ENCODE assay signal across 7 cellular contexts in the genomic region with DNA sequence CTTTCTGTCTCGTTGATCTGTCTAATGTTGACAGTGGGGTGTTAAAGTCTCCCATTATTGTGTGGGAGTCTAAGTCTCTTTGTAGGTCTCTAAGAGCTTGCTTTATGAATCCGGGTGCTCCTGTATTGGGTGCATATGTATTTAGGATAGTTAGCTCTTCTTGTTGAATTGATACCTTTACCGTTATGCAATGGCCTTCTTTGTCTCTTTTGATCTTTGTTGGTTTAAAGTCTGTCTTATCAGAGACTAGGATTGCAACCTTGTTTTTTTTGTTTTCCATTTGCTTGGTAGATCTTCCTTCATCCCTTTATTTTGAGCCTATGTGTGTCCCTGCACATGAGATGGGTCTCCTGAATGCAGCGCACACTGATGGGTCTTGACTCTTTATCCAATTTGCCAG. TPM values are rescaled to one million over a fixed set of nuclear protein-coding genes. Genes with fewer than 3 reads are reported as not detected.
A peak's percentile ranks its signal among the peaks of the same experiment; 100 is the strongest.
DNase-seq lines count a peak whose midpoint lies in the region; ATAC-seq lines count a peak whose summit lies in the region.
"Not testable (repeated sequence)": the region's sequence is repeated elsewhere in the genome, so short reads cannot be mapped to it uniquely, and the experiment has no call there.

No MANE protein-coding gene starts in this region.

- H3K36me3 Mint-ChIP-seq in T-cell: peaks cover 64% of the 10 kb centered on the region
- H3K36me3 Mint-ChIP-seq in activated CD4-positive, alpha-beta T cell treated with anti-CD3 and anti-CD28 coated beads, Interleukin-2, amount 10 ng/mL, durations not matched to agents 7 days and 5 days (ENCODE audit: low read depth): peaks cover 75% of the 10 kb centered on the region
- H3K36me3 Mint-ChIP-seq in activated T-cell treated with anti-CD3 and anti-CD28 coated beads, Interleukin-2, amount 50 U/mL, for 24 hours (ENCODE audit: low read depth): peaks cover 76% of the 10 kb centered on the region
- peaks cover 56% of the 10 kb centered on the region for H3K36me3 Mint-ChIP-seq in activated naive CD4-positive, alpha-beta T cell treated with anti-CD3 and anti-CD28 coated beads for 36 hours (ENCODE audit: low read depth)
- peaks cover 50% of the 10 kb centered on the region for H3K36me3 Mint-ChIP-seq in activated naive CD8-positive, alpha-beta T cell treated with anti-CD3 and anti-CD28 coated beads, Interleukin-2, amount 50 U/mL, for 24 hours (ENCODE audit: low read depth)
- H3K36me3 Mint-ChIP-seq in naive thymus-derived CD8-positive, alpha-beta T cell: peaks cover 39 to 68% (median 42%) of the 10 kb centered on the region in 3 donors
- H3K36me3 Mint-ChIP-seq in stimulated activated naive CD8-positive, alpha-beta T cell treated with anti-CD3 and anti-CD28 coated beads, Interleukin-15, Interleukin-2, amounts not matched to agents 100 ng/mL and 50 ng/mL, for 24 hours (ENCODE audit: low read depth): peaks cover 56% of the 10 kb centered on the region

- H3K9me3 Mint-ChIP-seq in T-cell: peaks cover 21 to 42% (median 22%) of the 10 kb centered on the region in 3 donors
- peaks cover 59% of the 10 kb centered on the region for H3K9me3 Mint-ChIP-seq in activated CD4-positive, alpha-beta T cell treated with anti-CD3 and anti-CD28 coated beads, Interleukin-2, amount 10 ng/mL, durations not matched to agents 7 days and 5 days
- peaks cover 29% of the 10 kb centered on the region for H3K9me3 Mint-ChIP-seq in activated T-cell treated with anti-CD3 and anti-CD28 coated beads, Interleukin-2, amount 50 U/mL, for 24 hours
- peaks cover 41% of the 10 kb centered on the region for H3K9me3 Mint-ChIP-seq in activated naive CD4-positive, alpha-beta T cell treated with anti-CD3 and anti-CD28 coated beads for 36 hours
- peaks cover 41% of the 10 kb centered on the region for H3K9me3 Mint-ChIP-seq in activated naive CD8-positive, alpha-beta T cell treated with anti-CD3 and anti-CD28 coated beads, Interleukin-2, amount 50 U/mL, for 24 hours
- H3K9me3 Mint-ChIP-seq in naive thymus-derived CD8-positive, alpha-beta T cell: peaks cover 12 to 61% (median 48%) of the 10 kb centered on the region in 9 donors
- H3K9me3 Mint-ChIP-seq in stimulated activated naive CD8-positive, alpha-beta T cell treated with anti-CD3 and anti-CD28 coated beads, Interleukin-15, Interleukin-2, amounts not matched to agents 100 ng/mL and 50 ng/mL, for 24 hours: peaks cover 25% of the 10 kb centered on the region

- not testable (repeated sequence) for H3K27me3 Mint-ChIP-seq in T-cell; activated CD4-positive, alpha-beta T cell treated with anti-CD3 and anti-CD28 coated beads, Interleukin-2, amount 10 ng/mL, durations not matched to agents 7 days and 5 days; activated T-cell treated with anti-CD3 and anti-CD28 coated beads, Interleukin-2, amount 50 U/mL, for 24 hours; activated naive CD4-positive, alpha-beta T cell treated with anti-CD3 and anti-CD28 coated beads for 36 hours (ENCODE audit: low read depth); activated naive CD8-positive, alpha-beta T cell treated with anti-CD3 and anti-CD28 coated beads, Interleukin-2, amount 50 U/mL, for 24 hours; naive thymus-derived CD8-positive, alpha-beta T cell; stimulated activated naive CD8-positive, alpha-beta T cell treated with anti-CD3 and anti-CD28 coated beads, Interleukin-15, Interleukin-2, amounts not matched to agents 100 ng/mL and 50 ng/mL, for 24 hours

- intact Hi-C loops in activated naive CD4-positive, alpha-beta T cell treated with anti-CD3 and anti-CD28 coated beads for 36 hours (cut with micrococcal nuclease): not testable (repeated sequence)

- H3K4me3 Mint-ChIP-seq in T-cell: peak overlapping the region in 1 of 3 donors; percentile 62
- H3K4me3 Mint-ChIP-seq in activated CD4-positive, alpha-beta T cell treated with anti-CD3 and anti-CD28 coated beads, Interleukin-2, amount 10 ng/mL, durations not matched to agents 7 days and 5 days; activated T-cell treated with anti-CD3 and anti-CD28 coated beads, Interleukin-2, amount 50 U/mL, for 24 hours; activated naive CD4-positive, alpha-beta T cell treated with anti-CD3 and anti-CD28 coated beads for 36 hours; activated naive CD8-positive, alpha-beta T cell treated with anti-CD3 and anti-CD28 coated beads, Interleukin-2, amount 50 U/mL, for 24 hours; stimulated activated naive CD8-positive, alpha-beta T cell treated with anti-CD3 and anti-CD28 coated beads, Interleukin-15, Interleukin-2, amounts not matched to agents 100 ng/mL and 50 ng/mL, for 24 hours: not testable (repeated sequence)
- peak overlapping the region in 7 of 10 donors; percentile 34 to 74 (median 49) for H3K4me3 Mint-ChIP-seq in naive thymus-derived CD8-positive, alpha-beta T cell

- POLR2A ChIA-PET in T-cell (lab: Charles Lee); activated CD4-positive, alpha-beta T cell treated with anti-CD3 and anti-CD28 coated beads, Interleukin-2, amount 10 ng/mL, durations not matched to agents 7 days and 5 days (lab: Charles Lee); naive thymus-derived CD8-positive, alpha-beta T cell (lab: Charles Lee): not testable (repeated sequence)

- H3K4me1 Mint-ChIP-seq in T-cell: peaks cover 87 to 93% (median 89%) of the 10 kb centered on the region in 3 donors
- H3K4me1 Mint-ChIP-seq in activated CD4-positive, alpha-beta T cell treated with anti-CD3 and anti-CD28 coated beads, Interleukin-2, amount 10 ng/mL, durations not matched to agents 7 days and 5 days: peaks cover 71% of the 10 kb centered on the region
- peaks cover 92% of the 10 kb centered on the region for H3K4me1 Mint-ChIP-seq in activated T-cell treated with anti-CD3 and anti-CD28 coated beads, Interleukin-2, amount 50 U/mL, for 24 hours (ENCODE audit: low read depth)
- peaks cover 84% of the 10 kb centered on the region for H3K4me1 Mint-ChIP-seq in activated naive CD4-positive, alpha-beta T cell treated with anti-CD3 and anti-CD28 coated beads for 36 hours (ENCODE audit: low read depth)
- peaks cover 78% of the 10 kb centered on the region for H3K4me1 Mint-ChIP-seq in activated naive CD8-positive, alpha-beta T cell treated with anti-CD3 and anti-CD28 coated beads, Interleukin-2, amount 50 U/mL, for 24 hours
- H3K4me1 Mint-ChIP-seq in naive thymus-derived CD8-positive, alpha-beta T cell: peaks cover 47 to 88% (median 78%) of the 10 kb centered on the region in 4 donors
- peaks cover 87% of the 10 kb centered on the region for H3K4me1 Mint-ChIP-seq in stimulated activated naive CD8-positive, alpha-beta T cell treated with anti-CD3 and anti-CD28 coated beads, Interleukin-15, Interleukin-2, amounts not matched to agents 100 ng/mL and 50 ng/mL, for 24 hours (ENCODE audit: low read depth)

- ATAC-seq in T-cell (replicated peaks in 1 of 4); activated naive CD8-positive, alpha-beta T cell treated with anti-CD3 and anti-CD28 coated beads, Interleukin-2, amount 50 U/mL, for 24 hours; naive thymus-derived CD8-positive, alpha-beta T cell: not testable (repeated sequence)

- DNase-seq in T-cell; activated CD4-positive, alpha-beta T cell treated with anti-CD3 and anti-CD28 coated beads, Interleukin-2, amount 10 ng/mL, durations not matched to agents 7 days and 5 days; activated T-cell treated with anti-CD3 and anti-CD28 coated beads, Interleukin-2, amount 50 U/mL, for 24 hours; activated naive CD4-positive, alpha-beta T cell treated with anti-CD3 and anti-CD28 coated beads for 36 hours; activated naive CD8-positive, alpha-beta T cell treated with anti-CD3 and anti-CD28 coated beads, Interleukin-2, amount 50 U/mL, for 24 hours; naive thymus-derived CD8-positive, alpha-beta T cell: not testable (repeated sequence)

- CTCF ChIA-PET in T-cell (lab: Charles Lee): interaction anchor here (0.7 to 2.8 kb wide), 2 partner anchors 14 to 33 kb away, joined by 3 to 25 read pairs; a partner anchor contains a TSS
- CTCF ChIA-PET in activated CD4-positive, alpha-beta T cell treated with anti-CD3 and anti-CD28 coated beads, Interleukin-2, amount 10 ng/mL, durations not matched to agents 7 days and 5 days (lab: Charles Lee): not testable (repeated sequence)
- CTCF ChIA-PET in activated naive CD4-positive, alpha-beta T cell treated with anti-CD3 and anti-CD28 coated beads for 36 hours (lab: Charles Lee): interaction anchor here (1.3 kb wide), 1 partner anchor 13 kb away, joined by 3 read pairs; no protein-coding TSS in a partner anchor

- H3K27ac Mint-ChIP-seq in T-cell: peak overlapping the region; percentile 98 to 99
- peak overlapping the region; percentile 27 for H3K27ac Mint-ChIP-seq in activated CD4-positive, alpha-beta T cell treated with anti-CD3 and anti-CD28 coated beads, Interleukin-2, amount 10 ng/mL, durations not matched to agents 7 days and 5 days
- H3K27ac Mint-ChIP-seq in activated T-cell treated with anti-CD3 and anti-CD28 coated beads, Interleukin-2, amount 50 U/mL, for 24 hours: peak overlapping the region; percentile 69
- peak overlapping the region; percentile 92 for H3K27ac Mint-ChIP-seq in activated naive CD4-positive, alpha-beta T cell treated with anti-CD3 and anti-CD28 coated beads for 36 hours
- H3K27ac Mint-ChIP-seq in activated naive CD8-positive, alpha-beta T cell treated with anti-CD3 and anti-CD28 coated beads, Interleukin-2, amount 50 U/mL, for 24 hours: peak overlapping the region; percentile 61
- peak overlapping the region; percentile 40 to 98 (median 92) for H3K27ac Mint-ChIP-seq in naive thymus-derived CD8-positive, alpha-beta T cell
- H3K27ac Mint-ChIP-seq in stimulated activated naive CD8-positive, alpha-beta T cell treated with anti-CD3 and anti-CD28 coated beads, Interleukin-15, Interleukin-2, amounts not matched to agents 100 ng/mL and 50 ng/mL, for 24 hours: peak overlapping the region; percentile 66

RNA-seq across cellular contexts. Expression of a gene that starts 32.4 kb away (rescaled TPM):
- total RNA-seq in T-cell: 100 to 1,000 TPM in 2 of 5 donors, 10 to 100 TPM in 3; 80.8 to 140 (median 86.3) TPM
- 10 to 100 TPM; 56.6 to 72.1 TPM for total RNA-seq in activated CD4-positive, alpha-beta T cell treated with anti-CD3 and anti-CD28 coated beads, Interleukin-2, amount 10 ng/mL, durations not matched to agents 7 days and 5 days
- total RNA-seq in activated naive CD4-positive, alpha-beta T cell treated with anti-CD3 and anti-CD28 coated beads for 36 hours: 10 to 100 TPM; 51.9 to 63.1 TPM
- total RNA-seq in naive thymus-derived CD8-positive, alpha-beta T cell: 10 to 100 TPM; 73.7 to 78.6 TPM
- polyA plus RNA-seq in naive thymus-derived CD8-positive, alpha-beta T cell: 1 to 10 TPM; 5.5 to 8.3 (median 7.9) TPM

Comparison
In these comparisons a context has a peak if more than half of its experiments do, and no peak if none do; other contexts are left out.
1. H3K27ac Mint-ChIP-seq: peak in every context shown above with its lines; median percentile 98 in T-cell; 92 in activated naive CD4-positive, alpha-beta T cell treated with anti-CD3 and anti-CD28 coated beads for 36 hours; 92 in naive thymus-derived CD8-positive, alpha-beta T cell; 69 in activated T-cell treated with anti-CD3 and anti-CD28 coated beads, Interleukin-2, amount 50 U/mL, for 24 hours; 66 in stimulated activated naive CD8-positive, alpha-beta T cell treated with anti-CD3 and anti-CD28 coated beads, Interleukin-15, Interleukin-2, amounts not matched to agents 100 ng/mL and 50 ng/mL, for 24 hours; 61 in activated naive CD8-positive, alpha-beta T cell treated with anti-CD3 and anti-CD28 coated beads, Interleukin-2, amount 50 U/mL, for 24 hours; 27 in activated CD4-positive, alpha-beta T cell treated with anti-CD3 and anti-CD28 coated beads, Interleukin-2, amount 10 ng/mL, durations not matched to agents 7 days and 5 days.